Comparison of ENCODE assay signal across 30 cellular contexts in the genomic region with DNA sequence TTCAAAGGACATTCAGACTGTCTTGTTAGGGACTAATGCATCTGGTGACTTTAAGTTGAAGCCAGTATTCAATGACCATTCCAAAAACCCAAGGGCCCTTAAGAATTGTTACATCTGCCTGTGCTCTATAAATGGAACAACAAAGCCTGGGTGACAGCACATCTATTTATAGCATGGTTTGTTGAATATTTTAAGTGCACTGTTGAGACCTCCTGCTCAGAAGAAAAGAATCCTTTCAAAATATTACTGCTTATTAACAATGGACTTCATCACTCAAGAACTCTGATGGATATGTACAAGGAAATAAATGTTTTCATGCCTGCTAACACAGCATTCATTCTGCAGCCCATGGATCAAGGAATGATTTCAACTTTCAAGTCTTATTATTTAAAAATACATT. TPM values are rescaled to one million over a fixed set of nuclear protein-coding genes. Genes with fewer than 3 reads are reported as not detected.
"Had no signal": no experiment of that assay in that cellular context is flagged by ENCODE, and none has a peak within 500 bp of the region (broad histone marks: within the 10 kb centered on the region; RNA-seq: fewer than 3 reads in every experiment).

No MANE protein-coding gene starts in this region.

- ATAC-seq: stimulated activated effector memory CD8-positive, alpha-beta T cell treated with anti-CD3 and anti-CD28 coated beads, Interleukin-12 subunit alpha, Interleukin-12 subunit beta, amount 100 ng/mL, for 72 hours; stimulated activated memory B cell treated with anti-CD40 and anti-IgM and Interleukin-4, amounts not matched to agents 10 μg/mL and 1 μg/mL and 100 μg/mL, for 72 hours; stimulated activated naive B cell treated with anti-CD40 and anti-IgM and Interleukin-4, amounts not matched to agents 10 μg/mL and 1 μg/mL and 100 μg/mL, for 72 hours; stimulated activated naive CD8-positive, alpha-beta T cell treated with anti-CD3 and anti-CD28 coated beads, Interleukin-15, amount 100 ng/mL, for 72 hours; stimulated activated naive CD8-positive, alpha-beta T cell treated with anti-CD3 and anti-CD28 coated beads, Interleukin-15, Interleukin-2, amounts not matched to agents 100 U/mL and 50 U/mL, for 24 hours; upper lobe of right lung had no signal

- DNase-seq: stimulated activated CD4-positive, alpha-beta T cell treated with anti-CD3 and anti-CD28 coated beads, Interleukin-2, amount 100 ng/mL, for 48 hours; stimulated activated CD4-positive, alpha-beta T cell treated with anti-CD3 and anti-CD28 coated beads, Interleukin-4, amount 100 ng/mL, for 1 hour; stimulated activated CD4-positive, alpha-beta T cell treated with anti-CD3 and anti-CD28 coated beads, Interleukin-4, amount 100 ng/mL, for 24 hours; stimulated activated CD4-positive, alpha-beta T cell treated with anti-CD3 and anti-CD28 coated beads, Interleukin-4, amount 100 ng/mL, for 4 hours; stimulated activated CD8-positive, alpha-beta memory T cell treated with anti-CD3 and anti-CD28 coated beads, Interleukin-4, amount 100 ng/mL, for 48 hours; stimulated activated naive B cell treated with anti-CD40 and anti-IgM and Interleukin-4, amounts not matched to agents 10 μg/mL and 1 μg/mL and 100 μg/mL, for 72 hours; stimulated activated naive CD4-positive, alpha-beta T cell; stimulated activated naive CD4-positive, alpha-beta T cell treated with Interleukin-2 at 50 U/mL for 16 hours; stimulated activated naive CD8-positive, alpha-beta T cell treated with anti-CD3 and anti-CD28 coated beads, Interleukin-15, amount 100 ng/mL, for 72 hours; stimulated activated naive CD8-positive, alpha-beta T cell treated with anti-CD3 and anti-CD28 coated beads, Interleukin-15, Interleukin-2, amounts not matched to agents 100 U/mL and 50 U/mL, for 24 hours; stomach; substantia nigra; testis; thyroid gland; tibial artery; transverse colon; trophoblast cell; upper lobe of left lung; upper lobe of right lung; uterus had no signal

- H3K36me3 ChIP-seq: suprapubic skin, thoracic aorta, thyroid gland, transverse colon, upper lobe of right lung, uterus, vagina had no signal

- H3K4me1 ChIP-seq: stomach, suprapubic skin, testis, thyroid gland, upper lobe of left lung, upper lobe of right lung, uterus, vagina had no signal

- H3K9me3 ChIP-seq: suprapubic skin, testis, thoracic aorta, thyroid gland, transverse colon, upper lobe of left lung, upper lobe of right lung, uterus, vagina had no signal

- H3K4me3 ChIP-seq: stomach, suprapubic skin, testis, thoracic aorta, thyroid gland, tibial artery, tibial nerve, transverse colon, upper lobe of left lung, upper lobe of right lung, uterus, vagina had no signal

- H3K27ac ChIP-seq: stomach, suprapubic skin, testis, thoracic aorta, thyroid gland, tibial artery, tibial nerve, transverse colon, upper lobe of left lung, upper lobe of right lung, uterus, vagina had no signal

- H3K27me3 ChIP-seq: stomach, suprapubic skin, testis, thyroid gland, tibial artery, tibial nerve, transverse colon, upper lobe of left lung, upper lobe of right lung, uterus, vagina had no signal

- FAIRE-seq: urothelium cell line had no signal

RNA-seq across cellular contexts. Expression of a gene that starts 33.1 kb away (rescaled TPM):
- total RNA-seq: transverse colon, urinary bladder, vagina had no signal
- polyA plus RNA-seq: stomach, urinary bladder had no signal

RNA-seq across cellular contexts. Expression of a gene that starts 46.2 kb away (rescaled TPM):
- total RNA-seq: stomach, subcutaneous adipose tissue, testis, thoracic aorta, thyroid gland, tibial nerve, transverse colon, upper lobe of left lung, upper lobe of right lung, ureter, urinary bladder, vagina had no signal
- polyA plus RNA-seq: urinary bladder had no signal
